ENCODE assay signal across 9 cellular contexts in the genomic region with DNA sequence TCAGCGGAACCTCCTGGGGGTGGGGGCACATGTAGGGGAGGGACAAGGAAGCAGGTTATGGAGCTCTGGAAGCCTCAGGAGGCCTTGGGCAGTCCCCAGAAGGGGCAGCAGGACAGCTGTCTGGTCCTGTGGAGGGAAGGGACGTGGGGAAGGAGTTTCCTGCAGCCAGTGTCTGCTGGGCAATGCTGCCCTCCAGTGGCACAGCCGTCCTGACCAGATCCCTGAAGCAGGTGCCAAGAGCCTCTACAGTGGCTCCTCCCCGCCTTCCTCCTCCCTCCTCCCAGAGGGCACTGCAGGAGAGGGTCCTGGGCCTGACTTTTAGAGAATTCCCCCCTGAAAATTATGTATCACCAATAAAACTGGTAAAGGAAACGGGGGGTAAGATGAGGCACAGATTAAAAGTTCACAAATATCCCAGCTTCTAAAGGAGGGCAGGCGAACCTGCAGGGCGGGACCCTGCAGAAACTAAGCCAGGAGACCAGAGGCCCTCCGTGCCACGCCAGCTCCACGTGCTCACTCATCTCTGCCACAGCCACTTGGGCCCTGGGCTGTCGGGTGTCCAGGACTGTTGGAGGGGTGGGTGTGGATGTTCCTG.
A peak's percentile ranks its signal among the peaks of the same experiment; 100 is the strongest.
DNase-seq lines count a peak whose midpoint lies in the region; ATAC-seq and TF ChIP-seq lines count a peak whose summit lies in the region.
"Had no signal": no experiment of that assay in that cellular context is flagged by ENCODE, and none has a peak within 500 bp of the region (broad histone marks: within the 10 kb centered on the region; RNA-seq: fewer than 3 reads in every experiment).

No MANE protein-coding gene starts in this region.

- H3K4me1 ChIP-seq in sigmoid colon = peaks cover 0 to 26% (median 16%) of the 10 kb centered on the region in 4 donors

- WGBS in sigmoid colon, 2 donors = 60 to 73% methylated on average over 11 of the region's 11 CpGs
- WGBS in lower leg skin, 2 donors = 61 to 73% methylated on average over 11 of the region's 11 CpGs

- H3K36me3 ChIP-seq in sigmoid colon = peaks cover 49 to 98% (median 77%) of the 10 kb centered on the region in 4 donors

- H3K9me3 ChIP-seq in sigmoid colon = no peaks in the 10 kb centered on the region

- no peak for TF ChIP-seq EP300 in sigmoid colon (IDR thresholded peaks at IDR 0.05)

- intact Hi-C loops in head of caudate nucleus (cut with DNase I) = loop anchor here (2.0 kb wide), 1 partner anchor 70 kb away; no protein-coding TSS in a partner anchor
- intact Hi-C loops in sigmoid colon (cut with DNase I) = no loop called here
- intact Hi-C loops in lower leg skin (cut with DNase I; ENCODE audit: low total_unique reads) = no loop called here

- TF ChIP-seq POLR2A in sigmoid colon (IDR thresholded peaks at IDR 0.05) = no peak
- no peak for TF ChIP-seq POLR2A in lower leg skin (IDR thresholded peaks at IDR 0.05)

- no peaks in the 10 kb centered on the region for H3K27me3 ChIP-seq in sigmoid colon

- H3K4me3 ChIP-seq in sigmoid colon (no peak overlapping the region), lower leg skin (ENCODE audit: low read depth, poor library complexity, severe bottlenecking) (no peak overlapping the region)

- DNase-seq in DMS53 treated with DMSO at 0.1 percent for 48 hours (lab: John Stamatoyannopoulos, UW; ENCODE audit: unreplicated experiment) (peak; percentile 74), HuH-7 (ENCODE audit: low spot score) (peak; percentile 79), UCSD-AML1 (lab: John Stamatoyannopoulos, UW; ENCODE audit: unreplicated experiment) (peak; percentile 77), head of caudate nucleus (peak; percentile 62 to 95 (median 86)), sigmoid colon (no peak), lower leg skin (ENCODE audit: low spot score in 2 of 2) (no peak)
- no peak for DNase-seq in stimulated activated CD4-positive, alpha-beta T cell treated with anti-CD3 and anti-CD28 coated beads, Interleukin-4, amount 100 ng/mL, for 4 hours
- DNase-seq: activated B cell treated with CpG ODN at 0.5 μM for 24 hours had no signal

- TF ChIP-seq CTCF in sigmoid colon (IDR thresholded peaks at IDR 0.05) = no peak
- TF ChIP-seq CTCF in lower leg skin (IDR thresholded peaks at IDR 0.05) = no peak

- peak overlapping the region in 3 of 4 donors; percentile 6 to 96 (median 91) for H3K27ac ChIP-seq in sigmoid colon

- ATAC-seq in HG02981 (IDR thresholded peaks at IDR 0.05; ENCODE audit: unreplicated experiment) = no peak

Comparison
In these comparisons a context has a peak if more than half of its experiments do, and no peak if none do; other contexts are left out.
1. DNase-seq: peak in DMS53 treated with DMSO at 0.1 percent for 48 hours (single experiment), HuH-7 (single experiment), UCSD-AML1 (single experiment) and head of caudate nucleus (42 of 42); none in sigmoid colon (single experiment), stimulated activated CD4-positive, alpha-beta T cell treated with anti-CD3 and anti-CD28 coated beads, Interleukin-4, amount 100 ng/mL, for 4 hours (0 of 2) and lower leg skin (0 of 2).